In the genomic region with DNA sequence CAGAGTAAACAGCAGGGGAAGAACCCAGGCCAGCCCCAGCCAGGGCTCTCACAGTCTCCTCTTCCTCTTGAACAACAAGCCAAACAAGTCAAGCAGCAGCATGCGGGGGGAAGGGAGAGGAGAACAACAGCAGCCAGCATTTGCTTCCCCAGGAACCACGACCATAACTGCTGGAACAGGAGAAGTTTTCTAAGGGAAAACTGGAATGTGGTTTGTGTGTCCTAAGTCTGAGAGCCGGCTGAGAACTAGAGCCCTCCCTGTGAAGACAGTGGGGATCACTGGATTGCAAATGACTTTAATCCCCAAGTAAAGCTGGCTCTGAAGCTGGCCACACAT, we compare ENCODE assay signal across 12 cellular contexts. TPM values are rescaled to one million over a fixed set of nuclear protein-coding genes. Genes with fewer than 3 reads are reported as not detected.
DNase-seq lines count a peak whose midpoint lies in the region; ATAC-seq and TF ChIP-seq lines count a peak whose summit lies in the region.
"Had no signal": no experiment of that assay in that cellular context is flagged by ENCODE, and none has a peak within 500 bp of the region (broad histone marks: within the 10 kb centered on the region; RNA-seq: fewer than 3 reads in every experiment).

No MANE protein-coding gene starts in this region.

- no peaks in the 10 kb centered on the region for H3K9me3 Mint-ChIP-seq in stimulated activated effector memory CD8-positive, alpha-beta T cell treated with anti-CD3 and anti-CD28 coated beads, Interleukin-12 subunit alpha, Interleukin-12 subunit beta, amount 100 ng/mL, for 72 hours
- H3K9me3 Mint-ChIP-seq: activated naive CD8-positive, alpha-beta T cell treated with anti-CD3 and anti-CD28 coated beads, Interleukin-2, amount 50 U/mL, for 24 hours had no signal

- H3K27me3 ChIP-seq in Peyer's patch (no peaks in the 10 kb centered on the region), vagina (no peaks in the 10 kb centered on the region)

- TF ChIP-seq CTCF in Peyer's patch (IDR thresholded peaks at IDR 0.05) (no peak), vagina (IDR thresholded peaks at IDR 0.05) (no peak)

- H3K4me1 ChIP-seq in Peyer's patch, result peaks cover 0 to 39% (median 4%) of the 10 kb centered on the region in 4 donors
- H3K4me1 ChIP-seq in vagina, result peaks cover 9% of the 10 kb centered on the region

- H3K4me3 ChIP-seq in Peyer's patch (no peak overlapping the region), vagina (no peak overlapping the region)

- H3K36me3 ChIP-seq in Peyer's patch (peaks cover 0 to 33% (median 0%) of the 10 kb centered on the region in 3 donors), vagina (peaks cover 0 to 30% of the 10 kb centered on the region in 2 donors)

- no peak for TF ChIP-seq POLR2A in Peyer's patch (IDR thresholded peaks at IDR 0.05)
- TF ChIP-seq POLR2A in vagina (IDR thresholded peaks at IDR 0.05), result no peak

- peak; percentile 86 for DNase-seq in DMS53 treated with DMSO at 0.1 percent for 48 hours (lab: John Stamatoyannopoulos, UW; ENCODE audit: unreplicated experiment)
- peak in 2 of 3 donors; percentile 61 to 64 for DNase-seq in Peyer's patch
- no peak for DNase-seq in left lobe of liver (ENCODE audit: low spot score)
- no peak for DNase-seq in stimulated activated effector memory CD8-positive, alpha-beta T cell treated with anti-CD3 and anti-CD28 coated beads, Interleukin-12 subunit alpha, Interleukin-12 subunit beta, amount 100 ng/mL, for 72 hours (ENCODE audit: low spot score in 2 of 2)
- no peak for DNase-seq in vagina (ENCODE audit: extremely low spot score in 2 of 2)
- DNase-seq in stimulated activated CD4-positive, alpha-beta T cell treated with anti-CD3 and anti-CD28 coated beads, Interleukin-2, amount 100 ng/mL, for 24 hours, result no peak
- no peak for DNase-seq in NOMO-1 (lab: John Stamatoyannopoulos, UW; ENCODE audit: unreplicated experiment in 2 of 2)
- DNase-seq: activated naive CD8-positive, alpha-beta T cell treated with anti-CD3 and anti-CD28 coated beads, Interleukin-2, amount 50 U/mL, for 24 hours; NCI-H1417 treated with DMSO at 0.1 percent for 48 hours; SHP77 had no signal

- H3K36me3 Mint-ChIP-seq in stimulated activated effector memory CD8-positive, alpha-beta T cell treated with anti-CD3 and anti-CD28 coated beads, Interleukin-12 subunit alpha, Interleukin-12 subunit beta, amount 100 ng/mL, for 72 hours, result peaks cover 20% of the 10 kb centered on the region

- intact Hi-C loops in vagina (cut with DNase I), result no loop called here

- H3K9me3 ChIP-seq in Peyer's patch, result no peaks in the 10 kb centered on the region
- no peaks in the 10 kb centered on the region for H3K9me3 ChIP-seq in vagina

- peak; percentile 19 for ATAC-seq in left lobe of liver
- no peak for ATAC-seq in stimulated activated effector memory CD8-positive, alpha-beta T cell treated with anti-CD3 and anti-CD28 coated beads, Interleukin-12 subunit alpha, Interleukin-12 subunit beta, amount 100 ng/mL, for 72 hours
- ATAC-seq in GM21576 (IDR thresholded peaks at IDR 0.05; ENCODE audit: unreplicated experiment), result no peak
- ATAC-seq: activated CD4-positive, CD25-positive, alpha-beta regulatory T cell treated with anti-CD3 and anti-CD28 coated beads, Interleukin-2, amount 50 U/mL, for 24 hours; activated naive CD8-positive, alpha-beta T cell treated with anti-CD3 and anti-CD28 coated beads, Interleukin-2, amount 50 U/mL, for 24 hours had no signal

- peak overlapping the region; percentile 92 for H3K27ac Mint-ChIP-seq in stimulated activated effector memory CD8-positive, alpha-beta T cell treated with anti-CD3 and anti-CD28 coated beads, Interleukin-12 subunit alpha, Interleukin-12 subunit beta, amount 100 ng/mL, for 72 hours
- H3K27ac Mint-ChIP-seq: activated naive CD8-positive, alpha-beta T cell treated with anti-CD3 and anti-CD28 coated beads, Interleukin-2, amount 50 U/mL, for 24 hours had no signal

- H3K27ac ChIP-seq in Peyer's patch (peak overlapping the region in 2 of 4 donors; percentile 84 to 88), vagina (no peak overlapping the region)

- H3K4me1 Mint-ChIP-seq in stimulated activated effector memory CD8-positive, alpha-beta T cell treated with anti-CD3 and anti-CD28 coated beads, Interleukin-12 subunit alpha, Interleukin-12 subunit beta, amount 100 ng/mL, for 72 hours, result peaks cover 16% of the 10 kb centered on the region

- no peak overlapping the region for H3K4me3 Mint-ChIP-seq in stimulated activated effector memory CD8-positive, alpha-beta T cell treated with anti-CD3 and anti-CD28 coated beads, Interleukin-12 subunit alpha, Interleukin-12 subunit beta, amount 100 ng/mL, for 72 hours
- H3K4me3 Mint-ChIP-seq: activated naive CD8-positive, alpha-beta T cell treated with anti-CD3 and anti-CD28 coated beads, Interleukin-2, amount 50 U/mL, for 24 hours had no signal

RNA-seq across cellular contexts. Expression of a gene that starts 48.2 kb away (rescaled TPM):
- total RNA-seq in Peyer's patch, result 100 to 1,000 TPM in 1 of 4 donors, 10 to 100 TPM in 3; 25.2 to 108 (median 48.3) TPM
- total RNA-seq in left lobe of liver, result 87.3 TPM
- 44.9 TPM for total RNA-seq in vagina

Comparison
In these comparisons a context has a peak if more than half of its experiments do, and no peak if none do; other contexts are left out.
1. DNase-seq: peak in DMS53 treated with DMSO at 0.1 percent for 48 hours (single experiment) and Peyer's patch (2 of 3); none in left lobe of liver (single experiment), stimulated activated effector memory CD8-positive, alpha-beta T cell treated with anti-CD3 and anti-CD28 coated beads, Interleukin-12 subunit alpha, Interleukin-12 subunit beta, amount 100 ng/mL, for 72 hours (0 of 2), vagina (0 of 2), stimulated activated CD4-positive, alpha-beta T cell treated with anti-CD3 and anti-CD28 coated beads, Interleukin-2, amount 100 ng/mL, for 24 hours (0 of 2) and NOMO-1 (0 of 2).